Comparison of ENCODE assay signal across 8 cellular contexts in the genomic region with DNA sequence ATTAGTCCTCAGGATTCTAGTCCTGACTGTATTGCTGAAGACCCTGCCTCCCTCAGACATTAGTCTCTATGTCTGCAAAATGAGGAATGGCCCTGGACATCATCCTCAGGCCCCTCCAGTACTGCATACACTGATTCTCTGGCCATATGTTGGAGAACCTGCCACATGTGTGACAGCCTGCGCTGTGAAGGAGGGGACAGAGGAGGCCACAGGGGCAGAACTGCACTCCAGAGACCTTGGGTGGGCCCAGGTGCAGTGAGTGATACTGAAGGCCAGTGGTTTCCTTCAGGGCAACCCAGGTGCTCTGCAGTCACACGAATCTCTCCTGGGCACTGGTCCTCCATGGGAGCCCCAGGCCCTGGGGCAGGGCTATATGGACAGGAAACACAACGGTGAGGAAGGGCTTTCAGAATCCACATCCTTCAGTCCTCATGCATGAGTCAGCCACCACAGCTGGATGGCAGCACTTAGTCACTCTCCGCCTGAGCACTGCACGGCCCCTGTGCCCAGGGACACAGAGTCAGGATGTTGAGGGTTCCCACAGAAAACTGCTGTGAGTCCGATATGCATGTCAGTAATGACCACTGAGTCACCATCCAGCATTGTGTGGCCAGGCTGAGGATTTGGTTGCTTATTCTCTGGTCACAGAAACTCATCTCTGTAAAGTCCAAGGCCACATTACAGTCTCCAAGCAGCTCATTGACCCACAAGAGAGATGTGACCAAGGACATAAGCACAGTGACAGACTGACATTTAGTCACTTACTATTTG. TPM values are rescaled to one million over a fixed set of nuclear protein-coding genes. Genes with fewer than 3 reads are reported as not detected.
A peak's percentile ranks its signal among the peaks of the same experiment; 100 is the strongest.
DNase-seq lines count a peak whose midpoint lies in the region; ATAC-seq and TF ChIP-seq lines count a peak whose summit lies in the region.

No MANE protein-coding gene starts in this region.

- in situ Hi-C loops in KBM-7 (cut with MboI; ENCODE audit: low pct_unique_long_range_greater_than_20kb, low sequenced_read_pairs), result no loop called here

- H3K4me1 ChIP-seq in left ventricle myocardium inferior (peaks cover 39% of the 10 kb centered on the region), ascending aorta (peaks cover 21 to 36% of the 10 kb centered on the region in 2 donors), lower lobe of right lung (no peaks in the 10 kb centered on the region)

- H3K4me3 ChIP-seq in left ventricle myocardium inferior, result no peak overlapping the region
- no peak overlapping the region for H3K4me3 ChIP-seq in ascending aorta
- no peak overlapping the region for H3K4me3 ChIP-seq in lower lobe of right lung

- H3K9me3 ChIP-seq in left ventricle myocardium inferior (replicated peaks) (no peaks in the 10 kb centered on the region), ascending aorta (no peaks in the 10 kb centered on the region), lower lobe of right lung (no peaks in the 10 kb centered on the region)

- H3K36me3 ChIP-seq in left ventricle myocardium inferior (peaks cover 4% of the 10 kb centered on the region), ascending aorta (no peaks in the 10 kb centered on the region), lower lobe of right lung (no peaks in the 10 kb centered on the region)

- no peaks in the 10 kb centered on the region for H3K27me3 ChIP-seq in left ventricle myocardium inferior (ENCODE audit: low read depth)
- no peaks in the 10 kb centered on the region for H3K27me3 ChIP-seq in ascending aorta
- no peaks in the 10 kb centered on the region for H3K27me3 ChIP-seq in lower lobe of right lung (ENCODE audit: low read depth)

- H3K27ac ChIP-seq in left ventricle myocardium inferior (replicated peaks) (no peak overlapping the region), ascending aorta (peak overlapping the region; percentile 37 to 80), lower lobe of right lung (no peak overlapping the region)

- TF ChIP-seq CTCF in left ventricle myocardium inferior (IDR thresholded peaks at IDR 0.05; ENCODE audit: borderline replicate concordance) (peak; percentile 43), ascending aorta (IDR thresholded peaks at IDR 0.05) (peak in 2 of 3 experiments; percentile 32 to 62), lower lobe of right lung (IDR thresholded peaks at IDR 0.05) (peak; percentile 14)

- DNase-seq in left ventricle myocardium inferior (no peak), cardiac septum (ENCODE audit: low spot score) (no peak), KBM-7 (peak; percentile 1), ascending aorta (ENCODE audit: low spot score in 2 of 2) (peak; percentile 35 to 84), lower lobe of right lung (no peak), NCI-H187 treated with DMSO at 0.1 percent for 48 hours (lab: John Stamatoyannopoulos, UW) (no peak), NCI-H1930 (lab: John Stamatoyannopoulos, UW) (no peak), mesenteric fat pad (ENCODE audit: low spot score) (no peak)

- peak; percentile 37 to 53 for ATAC-seq in lower lobe of right lung

- intact Hi-C loops in left ventricle myocardium inferior (cut with micrococcal nuclease), result no loop called here
- intact Hi-C loops in cardiac septum (cut with DNase I), result loop anchor here (5.0 kb wide), 2 partner anchors 110 to 170 kb away; a partner anchor contains a TSS
- intact Hi-C loops in ascending aorta (cut with DNase I), result loop anchor here (2.0 to 5.0 kb wide), 3 partner anchors 108 to 184 kb away; a partner anchor contains a TSS
- intact Hi-C loops in lower lobe of right lung (cut with DNase I), result no loop called here

RNA-seq across cellular contexts. Expression of a gene that starts 39.7 kb away (rescaled TPM):
- total RNA-seq in left ventricle myocardium inferior, result 33.4 TPM
- total RNA-seq in cardiac septum, result 19.9 TPM
- 34.2 TPM for total RNA-seq in ascending aorta
- total RNA-seq in lower lobe of right lung, result 18.6 TPM
- 49.4 TPM for total RNA-seq in mesenteric fat pad

Comparison
In these comparisons a context has a peak if more than half of its experiments do, and no peak if none do; other contexts are left out.
1. intact Hi-C loops: an anchor here in cardiac septum (5.0 kb wide) and ascending aorta (2.0 to 5.0 kb wide); none called in left ventricle myocardium inferior and lower lobe of right lung.
2. DNase-seq: peak in KBM-7 (single experiment) and ascending aorta (2 of 2); none in left ventricle myocardium inferior (single experiment), cardiac septum (single experiment), lower lobe of right lung (single experiment), NCI-H187 treated with DMSO at 0.1 percent for 48 hours (single experiment), NCI-H1930 (0 of 2) and mesenteric fat pad (single experiment).
3. H3K27ac ChIP-seq: peak in ascending aorta (2 of 2); none in left ventricle myocardium inferior (single experiment) and lower lobe of right lung (single experiment).
4. Peak in every context shown above with its lines, with median percentiles within 50 percentile points of each other: CTCF ChIP-seq.